1 cellular context compared by ENCODE assay signal in genomic region chr13:48397744-48398143, GRCh38.
A peak's percentile ranks its signal among the peaks of the same experiment; 100 is the strongest.
TF ChIP-seq lines count a peak whose summit lies in the region.

No MANE protein-coding gene starts in this region.

TF ChIP-seq in HepG2, 621 proteins besides CTCF, POLR2A, EP300 and RAD21 (continued from another document and continues in another):
- TF ChIP-seq, protein P1, sequence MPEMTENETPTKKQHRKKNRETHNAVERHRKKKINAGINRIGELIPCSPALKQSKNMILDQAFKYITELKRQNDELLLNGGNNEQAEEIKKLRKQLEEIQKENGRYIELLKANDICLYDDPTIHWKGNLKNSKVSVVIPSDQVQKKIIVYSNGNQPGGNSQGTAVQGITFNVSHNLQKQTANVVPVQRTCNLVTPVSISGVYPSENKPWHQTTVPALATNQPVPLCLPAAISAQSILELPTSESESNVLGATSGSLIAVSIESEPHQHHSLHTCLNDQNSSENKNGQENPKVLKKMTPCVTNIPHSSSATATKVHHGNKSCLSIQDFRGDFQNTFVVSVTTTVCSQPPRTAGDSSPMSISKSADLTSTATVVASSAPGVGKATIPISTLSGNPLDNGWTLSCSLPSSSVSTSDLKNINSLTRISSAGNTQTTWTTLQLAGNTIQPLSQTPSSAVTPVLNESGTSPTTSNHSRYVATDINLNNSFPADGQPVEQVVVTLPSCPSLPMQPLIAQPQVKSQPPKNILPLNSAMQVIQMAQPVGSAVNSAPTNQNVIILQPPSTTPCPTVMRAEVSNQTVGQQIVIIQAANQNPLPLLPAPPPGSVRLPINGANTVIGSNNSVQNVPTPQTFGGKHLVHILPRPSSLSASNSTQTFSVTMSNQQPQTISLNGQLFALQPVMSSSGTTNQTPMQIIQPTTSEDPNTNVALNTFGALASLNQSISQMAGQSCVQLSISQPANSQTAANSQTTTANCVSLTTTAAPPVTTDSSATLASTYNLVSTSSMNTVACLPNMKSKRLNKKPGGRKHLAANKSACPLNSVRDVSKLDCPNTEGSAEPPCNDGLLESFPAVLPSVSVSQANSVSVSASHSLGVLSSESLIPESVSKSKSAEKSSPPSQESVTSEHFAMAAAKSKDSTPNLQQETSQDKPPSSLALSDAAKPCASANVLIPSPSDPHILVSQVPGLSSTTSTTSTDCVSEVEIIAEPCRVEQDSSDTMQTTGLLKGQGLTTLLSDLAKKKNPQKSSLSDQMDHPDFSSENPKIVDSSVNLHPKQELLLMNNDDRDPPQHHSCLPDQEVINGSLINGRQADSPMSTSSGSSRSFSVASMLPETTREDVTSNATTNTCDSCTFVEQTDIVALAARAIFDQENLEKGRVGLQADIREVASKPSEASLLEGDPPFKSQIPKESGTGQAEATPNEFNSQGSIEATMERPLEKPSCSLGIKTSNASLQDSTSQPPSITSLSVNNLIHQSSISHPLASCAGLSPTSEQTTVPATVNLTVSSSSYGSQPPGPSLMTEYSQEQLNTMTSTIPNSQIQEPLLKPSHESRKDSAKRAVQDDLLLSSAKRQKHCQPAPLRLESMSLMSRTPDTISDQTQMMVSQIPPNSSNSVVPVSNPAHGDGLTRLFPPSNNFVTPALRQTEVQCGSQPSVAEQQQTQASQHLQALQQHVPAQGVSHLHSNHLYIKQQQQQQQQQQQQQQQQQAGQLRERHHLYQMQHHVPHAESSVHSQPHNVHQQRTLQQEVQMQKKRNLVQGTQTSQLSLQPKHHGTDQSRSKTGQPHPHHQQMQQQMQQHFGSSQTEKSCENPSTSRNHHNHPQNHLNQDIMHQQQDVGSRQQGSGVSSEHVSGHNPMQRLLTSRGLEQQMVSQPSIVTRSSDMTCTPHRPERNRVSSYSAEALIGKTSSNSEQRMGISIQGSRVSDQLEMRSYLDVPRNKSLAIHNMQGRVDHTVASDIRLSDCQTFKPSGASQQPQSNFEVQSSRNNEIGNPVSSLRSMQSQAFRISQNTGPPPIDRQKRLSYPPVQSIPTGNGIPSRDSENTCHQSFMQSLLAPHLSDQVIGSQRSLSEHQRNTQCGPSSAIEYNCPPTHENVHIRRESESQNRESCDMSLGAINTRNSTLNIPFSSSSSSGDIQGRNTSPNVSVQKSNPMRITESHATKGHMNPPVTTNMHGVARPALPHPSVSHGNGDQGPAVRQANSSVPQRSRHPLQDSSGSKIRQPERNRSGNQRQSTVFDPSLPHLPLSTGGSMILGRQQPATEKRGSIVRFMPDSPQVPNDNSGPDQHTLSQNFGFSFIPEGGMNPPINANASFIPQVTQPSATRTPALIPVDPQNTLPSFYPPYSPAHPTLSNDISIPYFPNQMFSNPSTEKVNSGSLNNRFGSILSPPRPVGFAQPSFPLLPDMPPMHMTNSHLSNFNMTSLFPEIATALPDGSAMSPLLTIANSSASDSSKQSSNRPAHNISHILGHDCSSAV (CRISPR knock-in tag; IDR thresholded peaks at IDR 0.05; ENCODE audit: borderline replicate concordance) = no peak
- TF ChIP-seq CAMTA2 (CRISPR knock-in tag; IDR thresholded peaks at IDR 0.05; ENCODE audit: borderline replicate concordance) = no peak
- no peak for TF ChIP-seq ATF5 (CRISPR knock-in tag; IDR thresholded peaks at IDR 0.05; ENCODE audit: low read depth)
- TF ChIP-seq, protein P2, sequence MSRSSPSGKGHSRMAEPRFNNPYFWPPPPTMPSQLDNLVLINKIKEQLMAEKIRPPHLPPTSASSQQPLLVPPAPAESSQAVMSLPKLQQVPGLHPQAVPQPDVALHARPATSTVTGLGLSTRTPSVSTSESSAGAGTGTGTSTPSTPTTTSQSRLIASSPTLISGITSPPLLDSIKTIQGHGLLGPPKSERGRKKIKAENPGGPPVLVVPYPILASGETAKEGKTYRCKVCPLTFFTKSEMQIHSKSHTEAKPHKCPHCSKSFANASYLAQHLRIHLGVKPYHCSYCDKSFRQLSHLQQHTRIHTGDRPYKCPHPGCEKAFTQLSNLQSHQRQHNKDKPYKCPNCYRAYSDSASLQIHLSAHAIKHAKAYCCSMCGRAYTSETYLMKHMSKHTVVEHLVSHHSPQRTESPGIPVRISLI (CRISPR knock-in tag; IDR thresholded peaks at IDR 0.05; ENCODE audit: borderline replicate concordance) = peak; percentile 46; the same call in 1 of the 2 replicates
- TF ChIP-seq ZNF33A (CRISPR knock-in tag; IDR thresholded peaks at IDR 0.05; ENCODE audit: borderline replicate concordance) = no peak
- TF ChIP-seq SNAPC2 (CRISPR knock-in tag; IDR thresholded peaks at IDR 0.05) = no peak
- TF ChIP-seq, protein P3, sequence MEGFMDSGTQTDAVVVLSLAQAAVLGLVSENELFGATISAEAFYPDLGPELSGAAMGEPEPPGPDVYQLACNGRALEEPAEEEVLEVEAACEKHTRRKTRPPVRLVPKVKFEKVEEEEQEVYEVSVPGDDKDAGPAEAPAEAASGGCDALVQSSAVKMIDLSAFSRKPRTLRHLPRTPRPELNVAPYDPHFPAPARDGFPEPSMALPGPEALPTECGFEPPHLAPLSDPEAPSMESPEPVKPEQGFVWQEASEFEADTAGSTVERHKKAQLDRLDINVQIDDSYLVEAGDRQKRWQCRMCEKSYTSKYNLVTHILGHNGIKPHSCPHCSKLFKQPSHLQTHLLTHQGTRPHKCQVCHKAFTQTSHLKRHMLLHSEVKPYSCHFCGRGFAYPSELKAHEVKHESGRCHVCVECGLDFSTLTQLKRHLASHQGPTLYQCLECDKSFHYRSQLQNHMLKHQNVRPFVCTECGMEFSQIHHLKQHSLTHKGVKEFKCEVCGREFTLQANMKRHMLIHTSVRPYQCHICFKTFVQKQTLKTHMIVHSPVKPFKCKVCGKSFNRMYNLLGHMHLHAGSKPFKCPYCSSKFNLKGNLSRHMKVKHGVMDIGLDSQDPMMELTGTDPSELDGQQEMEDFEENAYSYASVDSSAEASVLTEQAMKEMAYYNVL (CRISPR knock-in tag; IDR thresholded peaks at IDR 0.05; ENCODE audit: borderline replicate concordance) = no peak
- no peak for TF ChIP-seq SMAD1 (CRISPR knock-in tag; IDR thresholded peaks at IDR 0.05; ENCODE audit: borderline replicate concordance, low read depth)
- TF ChIP-seq SIX4 (CRISPR knock-in tag; IDR thresholded peaks at IDR 0.05) = no peak
- no peak for TF ChIP-seq ZNF343 (CRISPR knock-in tag; IDR thresholded peaks at IDR 0.05)
- no peak for TF ChIP-seq SOX6 (IDR thresholded peaks at IDR 0.05)
- TF ChIP-seq SOX6 (CRISPR knock-in tag; IDR thresholded peaks at IDR 0.05) = peak; percentile 32; the same call in 1 of the 2 replicates
- TF ChIP-seq ZNF644 (CRISPR knock-in tag; IDR thresholded peaks at IDR 0.05; ENCODE audit: low read depth) = no peak
- no peak for TF ChIP-seq ZFP91 (CRISPR knock-in tag; IDR thresholded peaks at IDR 0.05; ENCODE audit: borderline replicate concordance)
- TF ChIP-seq ZHX2 (IDR thresholded peaks at IDR 0.05; ENCODE audit: low read depth) = no peak
- TF ChIP-seq ZHX2 (CRISPR knock-in tag; IDR thresholded peaks at IDR 0.05; ENCODE audit: borderline replicate concordance) = no peak
- no peak for TF ChIP-seq ZNF160 (CRISPR knock-in tag; IDR thresholded peaks at IDR 0.05)
- no peak for TF ChIP-seq ZNF225 (CRISPR knock-in tag; IDR thresholded peaks at IDR 0.05)
- peak; percentile 57; the same call in 1 of the 2 replicates for TF ChIP-seq FOXP4 (CRISPR knock-in tag; IDR thresholded peaks at IDR 0.05)
- no peak for TF ChIP-seq DMAP1 (CRISPR knock-in tag; IDR thresholded peaks at IDR 0.05)
- TF ChIP-seq FOXA3 (CRISPR knock-in tag; IDR thresholded peaks at IDR 0.05) = peak; percentile 47; the same call in 1 of the 2 replicates
- peak; percentile 58 for TF ChIP-seq ZNF652 (CRISPR knock-in tag; IDR thresholded peaks at IDR 0.05; ENCODE audit: borderline replicate concordance, low read depth)
- TF ChIP-seq, protein P4, sequence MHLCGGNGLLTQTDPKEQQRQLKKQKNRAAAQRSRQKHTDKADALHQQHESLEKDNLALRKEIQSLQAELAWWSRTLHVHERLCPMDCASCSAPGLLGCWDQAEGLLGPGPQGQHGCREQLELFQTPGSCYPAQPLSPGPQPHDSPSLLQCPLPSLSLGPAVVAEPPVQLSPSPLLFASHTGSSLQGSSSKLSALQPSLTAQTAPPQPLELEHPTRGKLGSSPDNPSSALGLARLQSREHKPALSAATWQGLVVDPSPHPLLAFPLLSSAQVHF (CRISPR knock-in tag; IDR thresholded peaks at IDR 0.05) = no peak
- TF ChIP-seq LCORL (IDR thresholded peaks at IDR 0.05) = no peak
- TF ChIP-seq LCORL (CRISPR knock-in tag; IDR thresholded peaks at IDR 0.05) = no peak
- TF ChIP-seq CENPX (CRISPR knock-in tag; IDR thresholded peaks at IDR 0.05) = no peak
- TF ChIP-seq, protein P5, sequence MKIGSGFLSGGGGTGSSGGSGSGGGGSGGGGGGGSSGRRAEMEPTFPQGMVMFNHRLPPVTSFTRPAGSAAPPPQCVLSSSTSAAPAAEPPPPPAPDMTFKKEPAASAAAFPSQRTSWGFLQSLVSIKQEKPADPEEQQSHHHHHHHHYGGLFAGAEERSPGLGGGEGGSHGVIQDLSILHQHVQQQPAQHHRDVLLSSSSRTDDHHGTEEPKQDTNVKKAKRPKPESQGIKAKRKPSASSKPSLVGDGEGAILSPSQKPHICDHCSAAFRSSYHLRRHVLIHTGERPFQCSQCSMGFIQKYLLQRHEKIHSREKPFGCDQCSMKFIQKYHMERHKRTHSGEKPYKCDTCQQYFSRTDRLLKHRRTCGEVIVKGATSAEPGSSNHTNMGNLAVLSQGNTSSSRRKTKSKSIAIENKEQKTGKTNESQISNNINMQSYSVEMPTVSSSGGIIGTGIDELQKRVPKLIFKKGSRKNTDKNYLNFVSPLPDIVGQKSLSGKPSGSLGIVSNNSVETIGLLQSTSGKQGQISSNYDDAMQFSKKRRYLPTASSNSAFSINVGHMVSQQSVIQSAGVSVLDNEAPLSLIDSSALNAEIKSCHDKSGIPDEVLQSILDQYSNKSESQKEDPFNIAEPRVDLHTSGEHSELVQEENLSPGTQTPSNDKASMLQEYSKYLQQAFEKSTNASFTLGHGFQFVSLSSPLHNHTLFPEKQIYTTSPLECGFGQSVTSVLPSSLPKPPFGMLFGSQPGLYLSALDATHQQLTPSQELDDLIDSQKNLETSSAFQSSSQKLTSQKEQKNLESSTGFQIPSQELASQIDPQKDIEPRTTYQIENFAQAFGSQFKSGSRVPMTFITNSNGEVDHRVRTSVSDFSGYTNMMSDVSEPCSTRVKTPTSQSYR (CRISPR knock-in tag; IDR thresholded peaks at IDR 0.05; ENCODE audit: borderline replicate concordance) = no peak
